Comparison of ENCODE assay signal across 34 cellular contexts in genomic region chr6:120031837-120032236, GRCh38.
"Had no signal": no experiment of that assay in that cellular context is flagged by ENCODE, and none has a peak within 500 bp of the region (broad histone marks: within the 10 kb centered on the region; RNA-seq: fewer than 3 reads in every experiment).

No MANE protein-coding gene starts in this region.

- H3K36me3 ChIP-seq: adrenal gland, ascending aorta, brain microvascular endothelial cell, breast epithelium, cardiac muscle cell had no signal

- H3K4me1 ChIP-seq: adrenal gland, ascending aorta, body of pancreas, breast epithelium had no signal

- H3K27me3 ChIP-seq: adrenal gland, ascending aorta, body of pancreas, brain microvascular endothelial cell, breast epithelium had no signal

- DNase-seq: activated effector memory CD4-positive, alpha-beta T cell treated with anti-CD3 and anti-CD28 coated beads, Interleukin-2, amount 50 U/mL, for 16 hours; activated effector memory CD4-positive, alpha-beta T cell treated with Interleukin-2 at 50 U/mL for 16 hours; activated gamma-delta T cell; activated gamma-delta T cell treated with Interleukin-2 at 50 U/mL for 16 hours; activated naive CD4-positive, alpha-beta T cell; activated naive CD4-positive, alpha-beta T cell treated with anti-CD3 and anti-CD28 coated beads for 36 hours; activated naive CD4-positive, alpha-beta T cell treated with anti-CD3 and anti-CD28 coated beads, Interleukin-2, amount 10 ng/mL, durations not matched to agents 7 days and 5 days; activated naive CD4-positive, alpha-beta T cell treated with anti-CD3 and anti-CD28 coated beads, Interleukin-2, amount 50 U/mL, for 16 hours; activated naive CD4-positive, alpha-beta T cell treated with Interleukin-2 at 50 U/mL for 16 hours; activated naive CD8-positive, alpha-beta T cell treated with anti-CD3 and anti-CD28 coated beads for 36 hours; activated naive CD8-positive, alpha-beta T cell treated with anti-CD3 and anti-CD28 coated beads, Interleukin-2, amount 10 ng/mL, durations not matched to agents 7 days and 5 days; activated naive CD8-positive, alpha-beta T cell treated with anti-CD3 and anti-CD28 coated beads, Interleukin-2, amount 50 U/mL, for 24 hours; activated T-cell treated with anti-CD3 and anti-CD28 coated beads, Interleukin-2, amount 50 U/mL, for 1 hour; activated T-cell treated with anti-CD3 and anti-CD28 coated beads, Interleukin-2, amount 50 U/mL, for 24 hours; activated T-cell treated with anti-CD3 and anti-CD28 coated beads, Interleukin-2, amount 50 U/mL, for 4 hours; activated T-cell treated with anti-CD3 and anti-CD28 coated beads, Interleukin-2, amount 50 U/mL, for 48 hours; activated T-cell treated with anti-CD3 and anti-CD28 coated beads, Interleukin-2, amount 50 U/mL, for 72 hours; adrenal gland; amniotic stem cell; amygdala; anterior cingulate cortex; aorta; body of pancreas; brain microvascular endothelial cell; caudate nucleus; central memory CD4-positive, alpha-beta T cell; cerebellar nuclear complex had no signal

- H3K9me3 ChIP-seq: adrenal gland, ascending aorta, body of pancreas, breast epithelium had no signal

- FAIRE-seq: astrocyte, bronchial epithelial cell had no signal

- H3K27ac ChIP-seq: adrenal gland, ascending aorta, body of pancreas, brain microvascular endothelial cell, breast epithelium, cardiac muscle cell had no signal

- H3K4me3 ChIP-seq: adrenal gland, ascending aorta, body of pancreas, breast epithelium, cardiac muscle cell had no signal

- ATAC-seq: activated naive CD4-positive, alpha-beta T cell treated with anti-CD3 and anti-CD28 coated beads, Interleukin-2, amount 50 U/mL, for 72 hours; activated naive CD8-positive, alpha-beta T cell treated with anti-CD3 and anti-CD28 coated beads, Interleukin-2, amount 50 U/mL, for 24 hours; activated T-cell treated with anti-CD3 and anti-CD28 coated beads, Interleukin-2, amount 50 U/mL, for 4 hours; activated T-cell treated with anti-CD3 and anti-CD28 coated beads, Interleukin-2, amount 50 U/mL, for 72 hours; activated T-helper 17 cell treated with anti-CD3 and anti-CD28 coated beads, Interleukin-2, amount 50 U/mL, for 72 hours; body of pancreas had no signal
